Comparison of ENCODE assay signal across 8 cellular contexts in genomic region chr16:69106491-69107291, GRCh38. TPM values are rescaled to one million over a fixed set of nuclear protein-coding genes. Genes with fewer than 3 reads are reported as not detected.
A peak's percentile ranks its signal among the peaks of the same experiment; 100 is the strongest.
DNase-seq lines count a peak whose midpoint lies in the region; ATAC-seq and TF ChIP-seq lines count a peak whose summit lies in the region.

No MANE protein-coding gene starts in this region.

- peaks cover 66% of the 10 kb centered on the region for H3K27me3 Mint-ChIP-seq in endodermal cell (ENCODE audit: insufficient read depth)
- peaks cover 33% of the 10 kb centered on the region for H3K27me3 Mint-ChIP-seq in nephron progenitor cell (ENCODE audit: low read depth, poor library complexity)

- H3K4me3 Mint-ChIP-seq in endodermal cell (peak overlapping the region; percentile 70), nephron progenitor cell (peak overlapping the region; percentile 83)

- H3K4me3 ChIP-seq in endodermal cell (ENCODE audit: low read length): peak overlapping the region; percentile 69

- H3K36me3 Mint-ChIP-seq in endodermal cell (ENCODE audit: low read depth) (peaks cover 18% of the 10 kb centered on the region), nephron progenitor cell (ENCODE audit: low read depth) (peaks cover 14% of the 10 kb centered on the region)

- no peak overlapping the region for H3K27ac Mint-ChIP-seq in endodermal cell
- no peak overlapping the region for H3K27ac Mint-ChIP-seq in nephron progenitor cell

- ATAC-seq in GM19452 (IDR thresholded peaks at IDR 0.05; ENCODE audit: unreplicated experiment): no peak
- ATAC-seq in HG02571 (IDR thresholded peaks at IDR 0.05; ENCODE audit: unreplicated experiment): no peak
- no peak for ATAC-seq in sciatic nerve

- no peaks in the 10 kb centered on the region for H3K36me3 ChIP-seq in endodermal cell (ENCODE audit: control insufficient read depth, insufficient read depth, low read length)

- TF ChIP-seq CTCF in endodermal cell (conservative IDR thresholded peaks at IDR 0.05) (no peak), nephron progenitor cell (IDR thresholded peaks at IDR 0.05) (no peak)

- H3K4me1 Mint-ChIP-seq in endodermal cell (peaks cover 34% of the 10 kb centered on the region), nephron progenitor cell (peaks cover 38% of the 10 kb centered on the region)

- peaks cover 4% of the 10 kb centered on the region for H3K4me1 ChIP-seq in endodermal cell (ENCODE audit: control insufficient read depth, insufficient read depth, low read length)

- H3K27ac ChIP-seq in endodermal cell (ENCODE audit: low read depth, low read length): no peak overlapping the region

- 0 to 1% methylated on average over 5 to 54 of the region's 54 CpGs for WGBS in endodermal cell (ENCODE audit: insufficient coverage in 1 of 2, insufficient read length in 1 of 2), 2 experiments

- intact Hi-C loops in sciatic nerve (cut with DNase I): no loop called here

- H3K9me3 Mint-ChIP-seq in endodermal cell (no peaks in the 10 kb centered on the region), nephron progenitor cell (no peaks in the 10 kb centered on the region)

- DNase-seq in GM03348 (ENCODE audit: low spot score) (peak; percentile 33), NCI-H69 (lab: John Stamatoyannopoulos, UW) (peak; percentile 52), endodermal cell (peak; percentile 82), nephron progenitor cell (peak; percentile 50), midbrain (lab: John Stamatoyannopoulos, UW) (no peak), sciatic nerve (ENCODE audit: low spot score) (no peak)

- H3K27me3 ChIP-seq in endodermal cell (ENCODE audit: control insufficient read depth, insufficient read depth, low read length, poor library complexity, severe bottlenecking): peaks cover 49% of the 10 kb centered on the region

- H3K9ac ChIP-seq in endodermal cell (ENCODE audit: extremely low read depth, low read length, poor library complexity, severe bottlenecking): no peak overlapping the region

- H3K9me3 ChIP-seq in endodermal cell (ENCODE audit: control insufficient read depth, low read length): no peaks in the 10 kb centered on the region

RNA-seq across cellular contexts. Expression of gene HAS3, which starts 1.2 kb away (rescaled TPM):
- total RNA-seq in endodermal cell (1 to 10 TPM; 1.8 to 4.1 TPM), sciatic nerve (2.7 TPM)
- 3.2 TPM for polyA plus RNA-seq in endodermal cell (2013, experiment 1 of 2)
- polyA plus RNA-seq in endodermal cell (2013, experiment 2 of 2): 2.4 TPM

RNA-seq across cellular contexts. Expression of gene CHTF8, which starts 25.7 kb away (rescaled TPM):
- total RNA-seq in endodermal cell (100 to 1,000 TPM; 105 to 142 TPM), sciatic nerve (65.1 TPM)
- 122 TPM for polyA plus RNA-seq in endodermal cell (2013, experiment 1 of 2)
- polyA plus RNA-seq in endodermal cell (2013, experiment 2 of 2): 111 TPM

RNA-seq across cellular contexts. Expression of gene UTP4, which starts 25.8 kb away (rescaled TPM):
- total RNA-seq in endodermal cell (10 to 100 TPM; 44.1 to 45.3 TPM), sciatic nerve (40.1 TPM)
- polyA plus RNA-seq in endodermal cell (2013, experiment 1 of 2): 43.1 TPM
- 37.3 TPM for polyA plus RNA-seq in endodermal cell (2013, experiment 2 of 2)

Comparison
In these comparisons a context has a peak if more than half of its experiments do, and no peak if none do; other contexts are left out.
1. DNase-seq: peak in GM03348 (single experiment), NCI-H69 (single experiment), endodermal cell (single experiment) and nephron progenitor cell (single experiment); none in midbrain (single experiment) and sciatic nerve (single experiment).